In genomic region chr4:173538903-173539445, GRCh38 we compare ENCODE assay signal across 9 cellular contexts. TPM values are rescaled to one million over a fixed set of nuclear protein-coding genes. Genes with fewer than 3 reads are reported as not detected.
A peak's percentile ranks its signal among the peaks of the same experiment; 100 is the strongest.
DNase-seq lines count a peak whose midpoint lies in the region; ATAC-seq, FAIRE-seq and TF ChIP-seq lines count a peak whose summit lies in the region.
"Had no signal": no experiment of that assay in that cellular context is flagged by ENCODE, and none has a peak within 500 bp of the region (broad histone marks: within the 10 kb centered on the region; RNA-seq: fewer than 3 reads in every experiment).

No MANE protein-coding gene starts in this region.

- H3K27me3 ChIP-seq in muscle layer of duodenum (ENCODE audit: low read depth, low read length) (peaks cover 20% of the 10 kb centered on the region), SJCRH30 (no peaks in the 10 kb centered on the region)

- H3K27ac Mint-ChIP-seq in stimulated activated naive CD8-positive, alpha-beta T cell treated with anti-CD3 and anti-CD28 coated beads, Interleukin-15, Interleukin-2, amounts not matched to agents 100 ng/mL and 50 ng/mL, for 24 hours: no peak overlapping the region
- no peak overlapping the region for H3K27ac Mint-ChIP-seq in brain

- no peak for DNase-seq in stimulated activated naive CD8-positive, alpha-beta T cell treated with anti-CD3 and anti-CD28 coated beads, Interleukin-15, Interleukin-2, amounts not matched to agents 100 U/mL and 50 U/mL, for 24 hours
- DNase-seq in SJCRH30 (no peak), NCI-H82 treated with DMSO at 0.1 percent for 48 hours (lab: John Stamatoyannopoulos, UW; ENCODE audit: unreplicated experiment) (no peak), urothelium cell line (ENCODE audit: low spot score) (no peak), cortex of kidney (lab: John Stamatoyannopoulos, UW) (no peak)

- H3K4me3 ChIP-seq in muscle layer of duodenum (ENCODE audit: low read depth in 1 of 2, low read length in 2 of 2): peak overlapping the region; percentile 56 to 66
- no peak overlapping the region for H3K4me3 ChIP-seq in SJCRH30

- peak overlapping the region; percentile 73 for H3K4me3 Mint-ChIP-seq in stimulated activated naive CD8-positive, alpha-beta T cell treated with anti-CD3 and anti-CD28 coated beads, Interleukin-15, Interleukin-2, amounts not matched to agents 100 ng/mL and 50 ng/mL, for 24 hours
- H3K4me3 Mint-ChIP-seq in brain: peak overlapping the region; percentile 66 to 79 (median 74)

- H3K36me3 Mint-ChIP-seq in stimulated activated naive CD8-positive, alpha-beta T cell treated with anti-CD3 and anti-CD28 coated beads, Interleukin-15, Interleukin-2, amounts not matched to agents 100 ng/mL and 50 ng/mL, for 24 hours (ENCODE audit: low read depth): no peaks in the 10 kb centered on the region
- H3K36me3 Mint-ChIP-seq in brain: no peaks in the 10 kb centered on the region

- no peak for ATAC-seq in stimulated activated naive CD8-positive, alpha-beta T cell treated with anti-CD3 and anti-CD28 coated beads, Interleukin-15, Interleukin-2, amounts not matched to agents 100 U/mL and 50 U/mL, for 24 hours

- peaks cover 8% of the 10 kb centered on the region for H3K4me1 Mint-ChIP-seq in stimulated activated naive CD8-positive, alpha-beta T cell treated with anti-CD3 and anti-CD28 coated beads, Interleukin-15, Interleukin-2, amounts not matched to agents 100 ng/mL and 50 ng/mL, for 24 hours (ENCODE audit: low read depth)
- H3K4me1 Mint-ChIP-seq in brain: peaks cover 15% of the 10 kb centered on the region

- peaks cover 5 to 20% of the 10 kb centered on the region in 2 donors for H3K4me1 ChIP-seq in muscle layer of duodenum (ENCODE audit: control insufficient read depth in 1 of 2, insufficient read depth in 2 of 2, low read length in 2 of 2)
- no peaks in the 10 kb centered on the region for H3K4me1 ChIP-seq in SJCRH30

- peaks cover 84% of the 10 kb centered on the region for H3K27me3 Mint-ChIP-seq in stimulated activated naive CD8-positive, alpha-beta T cell treated with anti-CD3 and anti-CD28 coated beads, Interleukin-15, Interleukin-2, amounts not matched to agents 100 ng/mL and 50 ng/mL, for 24 hours
- H3K27me3 Mint-ChIP-seq in brain: peaks cover 100% of the 10 kb centered on the region

- no peak for TF ChIP-seq CTCF in brain (conservative IDR thresholded peaks at IDR 0.05)

- H3K9me3 Mint-ChIP-seq in stimulated activated naive CD8-positive, alpha-beta T cell treated with anti-CD3 and anti-CD28 coated beads, Interleukin-15, Interleukin-2, amounts not matched to agents 100 ng/mL and 50 ng/mL, for 24 hours: no peaks in the 10 kb centered on the region
- H3K9me3 Mint-ChIP-seq in brain: peaks cover 0 to 15% (median 4%) of the 10 kb centered on the region in 5 experiments

- peak overlapping the region; percentile 63 for H3K27ac ChIP-seq in muscle layer of duodenum (ENCODE audit: low read length)
- no peak overlapping the region for H3K27ac ChIP-seq in SJCRH30

- no peak for FAIRE-seq in urothelium cell line (lab: Jason Lieb, UNC)

- H3K36me3 ChIP-seq in muscle layer of duodenum (ENCODE audit: control insufficient read depth in 1 of 2, insufficient read depth in 2 of 2, low read length in 2 of 2) (no peaks in the 10 kb centered on the region), SJCRH30 (no peaks in the 10 kb centered on the region)

- H3K9me3 ChIP-seq in muscle layer of duodenum (ENCODE audit: control insufficient read depth in 1 of 2, low read length in 2 of 2) (no peaks in the 10 kb centered on the region), SJCRH30 (replicated peaks) (no peaks in the 10 kb centered on the region)

RNA-seq across cellular contexts. Expression of gene HAND2, which starts 8.9 kb away (rescaled TPM):
- polyA plus RNA-seq in brain (ENCODE audit: insufficient read depth, low read depth, low replicate concordance): not detected
- 2.3 and 3.4 TPM in 2 replicates for total RNA-seq in SJCRH30 (2014; rRNA removed; shearing (Covaris generic))
- total RNA-seq: T-helper 2 cell treated with Interferon-gamma antibody and Interleukin-4, amounts not matched to agents 100 ng/mL and 5 ng/mL, for 36 hours had no signal
